In genomic region chr13:35332134-35332533, GRCh38 we compare ENCODE assay signal across 3 cellular contexts.
"Had no signal": no experiment of that assay in that cellular context is flagged by ENCODE, and none has a peak within 500 bp of the region (broad histone marks: within the 10 kb centered on the region; RNA-seq: fewer than 3 reads in every experiment).

No MANE protein-coding gene starts in this region.

- ATAC-seq: GM12878 had no signal

- H3K4me3 ChIP-seq: GM12878 had no signal

- DNase-seq: GDM1, GF-D8 had no signal
